Comparison of ENCODE assay signal across 8 cellular contexts in genomic region chr2:70191244-70191735, GRCh38. TPM values are rescaled to one million over a fixed set of nuclear protein-coding genes. Genes with fewer than 3 reads are reported as not detected.
DNase-seq lines count a peak whose midpoint lies in the region; ATAC-seq and TF ChIP-seq lines count a peak whose summit lies in the region.

No MANE protein-coding gene starts in this region.

- H3K27me3 ChIP-seq in DND-41 (ENCODE audit: insufficient read depth, low read length, poor library complexity) (no peaks in the 10 kb centered on the region), RWPE2 (ENCODE audit: insufficient read depth, poor library complexity, severe bottlenecking) (no peaks in the 10 kb centered on the region), esophagus (ENCODE audit: control insufficient read depth in 1 of 2, insufficient read depth in 2 of 2, low read length in 2 of 2) (no peaks in the 10 kb centered on the region), trophoblast cell (ENCODE audit: insufficient read depth, low read length) (no peaks in the 10 kb centered on the region)

- H2AK5ac ChIP-seq in trophoblast cell (ENCODE audit: low read length) = no peak overlapping the region

- H3K4me1 ChIP-seq in DND-41 (ENCODE audit: insufficient read depth, low read length) (peaks cover 24% of the 10 kb centered on the region), RWPE2 (ENCODE audit: insufficient read depth, poor library complexity, severe bottlenecking) (peaks cover 8% of the 10 kb centered on the region), esophagus (ENCODE audit: control insufficient read depth in 2 of 2, insufficient read depth in 2 of 2, low read length in 1 of 2) (no peaks in the 10 kb centered on the region), trophoblast cell (ENCODE audit: control insufficient read depth in 1 of 2, insufficient read depth in 2 of 2, low read length in 2 of 2) (peaks cover 0 to 3% of the 10 kb centered on the region in 2 experiments), mucosa of descending colon (ENCODE audit: low read depth) (peaks cover 3% of the 10 kb centered on the region)

- 71 to 72% methylated on average over 13 of the region's 13 CpGs for WGBS in esophagus, 2 donors
- no CpG with 5 or more reads among the region's 13 CpGs for WGBS in trophoblast cell (ENCODE audit: extremely low coverage, insufficient coverage, insufficient read length)

- H3K9ac ChIP-seq in DND-41 (ENCODE audit: low read depth, low read length) (peak overlapping the region; percentile 63), trophoblast cell (ENCODE audit: low read length) (no peak overlapping the region)

- no peak overlapping the region for H2BK120ac ChIP-seq in trophoblast cell (ENCODE audit: insufficient read depth, low read length, poor library complexity)

- H3K14ac ChIP-seq in trophoblast cell (ENCODE audit: low read length) = no peak overlapping the region

- intact Hi-C loops in mucosa of descending colon (cut with DNase I, micrococcal nuclease) = no loop called here

- no peak for DNase-seq in DND-41
- no peak for DNase-seq in RWPE2 (ENCODE audit: low spot score)
- DNase-seq in trophoblast cell = no peak
- DNase-seq in cerebellar nuclear complex (lab: John Stamatoyannopoulos, UW) = no peak
- DNase-seq in NCI-H1048 (lab: John Stamatoyannopoulos, UW) = no peak
- DNase-seq in NCI-H146 (lab: John Stamatoyannopoulos, UW) = no peak
- DNase-seq in mucosa of descending colon = no peak

- peak overlapping the region; percentile 38 for H4K91ac ChIP-seq in trophoblast cell (ENCODE audit: low read depth, low read length)

- H3K4me2 ChIP-seq in DND-41 (ENCODE audit: insufficient read depth, low read length) (peak overlapping the region; percentile 66), trophoblast cell (ENCODE audit: low read length) (peak overlapping the region; percentile 23)

- no peaks in the 10 kb centered on the region for H4K20me1 ChIP-seq in DND-41 (ENCODE audit: insufficient read depth, low read length)

- H2AFZ ChIP-seq in DND-41 (ENCODE audit: low read depth, low read length) (peak overlapping the region; percentile 81), trophoblast cell (ENCODE audit: insufficient read depth, low read length, poor library complexity) (peak overlapping the region; percentile 85)

- H3K23ac ChIP-seq in trophoblast cell (ENCODE audit: low read length) = no peak overlapping the region

- peaks cover 4% of the 10 kb centered on the region for H3K79me1 ChIP-seq in trophoblast cell (ENCODE audit: low read length)

- H3K4me3 ChIP-seq in DND-41 (ENCODE audit: low read depth in 1 of 2, low read length in 2 of 2) = peak overlapping the region; percentile 37 to 66; a peak in 3 of 4 replicates
- H3K4me3 ChIP-seq in RWPE2 (ENCODE audit: severe bottlenecking) = peak overlapping the region; percentile 60
- peak overlapping the region; percentile 69 to 96 for H3K4me3 ChIP-seq in esophagus (ENCODE audit: low read depth in 1 of 2, low read length in 2 of 2)
- no peak overlapping the region for H3K4me3 ChIP-seq in trophoblast cell (ENCODE audit: low read depth, low read length)
- H3K4me3 ChIP-seq in mucosa of descending colon = no peak overlapping the region

- ATAC-seq in DND-41 (ENCODE audit: insufficient read depth, low read depth) (no peak), RWPE2 (ENCODE audit: low read depth) (no peak), mucosa of descending colon (no peak)

- peak overlapping the region; percentile 49 for H4K12ac ChIP-seq in trophoblast cell (ENCODE audit: low read depth, low read length)

- peak overlapping the region; percentile 31 for H3K4ac ChIP-seq in trophoblast cell (ENCODE audit: low read depth, low read length)

- H3K36me3 ChIP-seq in DND-41 (ENCODE audit: insufficient read depth, low read length) = no peaks in the 10 kb centered on the region
- H3K36me3 ChIP-seq in RWPE2 (ENCODE audit: low read depth) = no peaks in the 10 kb centered on the region
- no peaks in the 10 kb centered on the region for H3K36me3 ChIP-seq in esophagus (ENCODE audit: control insufficient read depth in 2 of 2, insufficient read depth in 2 of 2, low read length in 1 of 2)
- no peaks in the 10 kb centered on the region for H3K36me3 ChIP-seq in trophoblast cell (ENCODE audit: control insufficient read depth in 1 of 2, insufficient read depth in 2 of 2, low read length in 2 of 2)
- H3K36me3 ChIP-seq in mucosa of descending colon (ENCODE audit: low read depth) = no peaks in the 10 kb centered on the region

- H3K27ac ChIP-seq in DND-41 (ENCODE audit: low read length) (peak overlapping the region; percentile 83), RWPE2 (ENCODE audit: poor library complexity, severe bottlenecking) (peak overlapping the region; percentile 77), esophagus (ENCODE audit: low read depth in 2 of 2, low read length in 1 of 2) (peak overlapping the region; percentile 97 to 100), trophoblast cell (ENCODE audit: low read depth, low read length) (peak overlapping the region; percentile 23)

- H3K9me3 ChIP-seq in DND-41 (ENCODE audit: insufficient read depth, low read length, severe bottlenecking) (no peaks in the 10 kb centered on the region), RWPE2 (ENCODE audit: severe bottlenecking) (no peaks in the 10 kb centered on the region), esophagus (ENCODE audit: control insufficient read depth in 2 of 2, insufficient read depth in 1 of 2, low read depth in 1 of 2, low read length in 1 of 2) (no peaks in the 10 kb centered on the region), trophoblast cell (ENCODE audit: insufficient read depth, low read depth, low read length) (no peaks in the 10 kb centered on the region), mucosa of descending colon (no peaks in the 10 kb centered on the region)

- no peak overlapping the region for H3K18ac ChIP-seq in trophoblast cell (ENCODE audit: low read length)

- peaks cover 22% of the 10 kb centered on the region for H3K79me2 ChIP-seq in DND-41 (ENCODE audit: insufficient read depth, low read length)
- H3K79me2 ChIP-seq in trophoblast cell (ENCODE audit: control insufficient read depth, insufficient read depth, low read length, poor library complexity) = peaks cover 4% of the 10 kb centered on the region

- H4K8ac ChIP-seq in trophoblast cell (ENCODE audit: low read depth, low read length) = peak overlapping the region; percentile 91

- no peak for TF ChIP-seq CTCF in DND-41 (IDR thresholded peaks at IDR 0.05; ENCODE audit: borderline replicate concordance, extremely low read depth, low read length, poor library complexity, severe bottlenecking)
- TF ChIP-seq CTCF in RWPE2 (IDR thresholded peaks at IDR 0.05; ENCODE audit: poor library complexity, severe bottlenecking) = no peak
- no peak for TF ChIP-seq CTCF in mucosa of descending colon (IDR thresholded peaks at IDR 0.05)

- no peak overlapping the region for H2BK5ac ChIP-seq in trophoblast cell (ENCODE audit: low read depth, low read length, poor library complexity)

- no peak overlapping the region for H2BK12ac ChIP-seq in trophoblast cell (ENCODE audit: low read length)

RNA-seq across cellular contexts. Expression of gene C2orf42, which starts 0.5 kb away (rescaled TPM):
- polyA plus RNA-seq in esophagus = 1 to 10 TPM; 2.8 to 2.9 TPM
- 5.9 and 6.8 TPM in 2 replicates for polyA plus RNA-seq in trophoblast cell (2013)
- total RNA-seq in mucosa of descending colon = 10 to 100 TPM in 2 of 3 donors, 1 to 10 TPM in 1; 7.6 to 17.2 (median 12.2) TPM

RNA-seq across cellular contexts. Expression of gene TIA1, which starts 57.1 kb away (rescaled TPM):
- polyA plus RNA-seq in esophagus = 10 to 100 TPM; 22.8 to 51.3 TPM
- 78.8 and 80.7 TPM in 2 replicates for polyA plus RNA-seq in trophoblast cell (2013)
- total RNA-seq in mucosa of descending colon = 100 to 1,000 TPM in 2 of 3 donors, 10 to 100 TPM in 1; 83.0 to 135 (median 115) TPM

Comparison
In these comparisons a context has a peak if more than half of its experiments do, and no peak if none do; other contexts are left out.
1. H3K27ac ChIP-seq: peak in every context shown above with its lines; median percentile 98 in esophagus; 83 in DND-41; 77 in RWPE2; 23 in trophoblast cell.
2. H3K4me3 ChIP-seq: peak in DND-41 (2 of 2), RWPE2 (single experiment) and esophagus (2 of 2); none in trophoblast cell (single experiment) and mucosa of descending colon (single experiment).